Comparison of ENCODE assay signal across 17 cellular contexts in genomic region chr7:76071316-76072242, GRCh38. TPM values are rescaled to one million over a fixed set of nuclear protein-coding genes. Genes with fewer than 3 reads are reported as not detected.
DNase-seq lines count a peak whose midpoint lies in the region; ATAC-seq and TF ChIP-seq lines count a peak whose summit lies in the region.
"Had no signal": no experiment of that assay in that cellular context is flagged by ENCODE, and none has a peak within 500 bp of the region (broad histone marks: within the 10 kb centered on the region; RNA-seq: fewer than 3 reads in every experiment).

No MANE protein-coding gene starts in this region.

- H3K36me3 ChIP-seq in iPS-15b (ENCODE audit: control insufficient read depth, insufficient read depth, low read length) (peaks cover 7% of the 10 kb centered on the region), neuronal stem cell (replicated peaks in 1 of 2; ENCODE audit: control insufficient read depth in 2 of 2, insufficient read depth in 2 of 2, low read length in 2 of 2) (peaks cover 4 to 11% of the 10 kb centered on the region in 2 donors)

- no peaks in the 10 kb centered on the region for H3K27me3 ChIP-seq in iPS-15b (ENCODE audit: control insufficient read depth, insufficient read depth, low read length)
- no peaks in the 10 kb centered on the region for H3K27me3 ChIP-seq in neuronal stem cell (ENCODE audit: control insufficient read depth in 3 of 3, insufficient read depth in 3 of 3, low read depth in 1 of 3, low read length in 3 of 3)
- H3K27me3 ChIP-seq: foreskin keratinocyte had no signal

- DNase-seq in AG10803 (ENCODE audit: low read depth) (peak; percentile 56), amniotic epithelial cell (ENCODE audit: low read depth) (peak; percentile 82), neuronal stem cell (ENCODE audit: low spot score) (no peak), NCI-H187 (lab: John Stamatoyannopoulos, UW) (no peak), coronary artery (ENCODE audit: low spot score) (no peak)
- DNase-seq in activated CD4-positive, alpha-beta T cell treated with anti-CD3 and anti-CD28 coated beads, Interleukin-2, amount 50 U/mL, for 1 hour, result no peak
- DNase-seq: activated CD8-positive, alpha-beta T cell treated with anti-CD3 and anti-CD28 coated beads for 36 hours; anterior cingulate cortex; foreskin keratinocyte; immature natural killer cell; NCI-H1694; stimulated activated naive CD8-positive, alpha-beta T cell treated with anti-CD3 and anti-CD28 coated beads, Interleukin-15, amount 100 ng/mL, for 72 hours had no signal

- H3K4ac ChIP-seq in neuronal stem cell (ENCODE audit: low read length), result peak overlapping the region; percentile 84

- peaks cover 4% of the 10 kb centered on the region for H3K79me1 ChIP-seq in neuronal stem cell (ENCODE audit: low read depth, low read length)

- H3K9ac ChIP-seq in iPS-15b (ENCODE audit: low read depth, low read length), result peak overlapping the region; percentile 8
- no peak overlapping the region for H3K9ac ChIP-seq in neuronal stem cell (ENCODE audit: low read depth, low read length, poor library complexity)

- TF ChIP-seq CTCF in AG10803 (conservative IDR thresholded peaks at IDR 0.05; ENCODE audit: low read length) (no peak), coronary artery (IDR thresholded peaks at IDR 0.05) (no peak)

- H3K27ac ChIP-seq in neuronal stem cell (replicated peaks; ENCODE audit: low read length) (no peak overlapping the region), coronary artery (peak overlapping the region in 1 of 2 donors; percentile 11)
- H3K27ac ChIP-seq: foreskin keratinocyte had no signal

- H3K4me1 ChIP-seq in iPS-15b (ENCODE audit: control insufficient read depth, insufficient read depth, low read length) (no peaks in the 10 kb centered on the region), neuronal stem cell (ENCODE audit: control insufficient read depth in 2 of 2, insufficient read depth in 1 of 2, low read depth in 1 of 2, low read length in 2 of 2) (no peaks in the 10 kb centered on the region)
- H3K4me1 ChIP-seq: foreskin keratinocyte had no signal

- H3K23ac ChIP-seq in neuronal stem cell (ENCODE audit: low read depth, low read length, poor library complexity), result peak overlapping the region; percentile 65

- no peak overlapping the region for H3K4me2 ChIP-seq in neuronal stem cell (ENCODE audit: insufficient read depth, low read length, poor library complexity, severe bottlenecking)

- no peak for ATAC-seq in HG02885 (IDR thresholded peaks at IDR 0.05; ENCODE audit: poor library complexity, unreplicated experiment)
- ATAC-seq: activated CD8-positive, alpha-beta T cell treated with anti-CD3 and anti-CD28 coated beads for 36 hours; activated T-helper 17 cell treated with anti-CD3 and anti-CD28 coated beads, Interleukin-2, amount 50 U/mL, for 72 hours; foreskin keratinocyte; natural killer cell treated with Interleukin-12 subunit alpha and Interleukin-12 subunit beta and Interleukin-15 and Interleukin-18, amount 100 ng/mL, for 72 hours; stimulated activated naive CD8-positive, alpha-beta T cell treated with anti-CD3 and anti-CD28 coated beads, Interleukin-15, amount 100 ng/mL, for 72 hours had no signal

- H2AFZ ChIP-seq in neuronal stem cell (ENCODE audit: low read length), result peak overlapping the region; percentile 89

- peak overlapping the region; percentile 96 for H2AK5ac ChIP-seq in neuronal stem cell (ENCODE audit: low read depth, low read length)

- H3K14ac ChIP-seq in neuronal stem cell (ENCODE audit: low read length), result peak overlapping the region; percentile 71

- H4K8ac ChIP-seq in neuronal stem cell (ENCODE audit: low read depth, low read length), result peak overlapping the region; percentile 43

- H3K18ac ChIP-seq in neuronal stem cell (ENCODE audit: low read length), result peak overlapping the region; percentile 93

- WGBS in neuronal stem cell (ENCODE audit: extremely low coverage in 2 of 2, insufficient read length in 2 of 2, insufficient replicate concordance in 1 of 2), 2 donors, result no CpG with 5 or more reads among the region's 47 CpGs

- H3K4me3 ChIP-seq in AG10803 (ENCODE audit: low read length), result no peak overlapping the region
- no peak overlapping the region for H3K4me3 ChIP-seq in iPS-15b (ENCODE audit: low read depth, low read length)
- no peak overlapping the region for H3K4me3 ChIP-seq in neuronal stem cell (ENCODE audit: low read length in 2 of 2)
- no peak overlapping the region for H3K4me3 ChIP-seq in coronary artery
- H3K4me3 ChIP-seq: skin epidermis had no signal

- H2BK5ac ChIP-seq in neuronal stem cell (ENCODE audit: low read length), result peak overlapping the region; percentile 82

- no peak overlapping the region for H4K91ac ChIP-seq in neuronal stem cell (ENCODE audit: low read depth, low read length, poor library complexity)

- peak overlapping the region; percentile 41 for H2BK12ac ChIP-seq in neuronal stem cell (ENCODE audit: low read length)

- H3K9me3 ChIP-seq in iPS-15b (ENCODE audit: control insufficient read depth, insufficient read depth, low read length) (no peaks in the 10 kb centered on the region), neuronal stem cell (replicated peaks in 1 of 2; ENCODE audit: control insufficient read depth in 2 of 2, insufficient read depth in 1 of 2, low read depth in 1 of 2, low read length in 2 of 2) (no peaks in the 10 kb centered on the region)

- peak overlapping the region; percentile 72 for H2BK120ac ChIP-seq in neuronal stem cell (ENCODE audit: low read depth, low read length)

- H2BK15ac ChIP-seq in neuronal stem cell (ENCODE audit: low read length), result peak overlapping the region; percentile 89

RNA-seq across cellular contexts. Expression of gene MDH2, which starts 23.7 kb away (rescaled TPM):
- 189 TPM for polyA plus RNA-seq in neuronal stem cell (2013, experiment 1 of 2)
- polyA plus RNA-seq in neuronal stem cell (2013, experiment 2 of 2), result 179 TPM

RNA-seq across cellular contexts. Expression of gene STYXL1, which starts 23.8 kb away (rescaled TPM):
- polyA plus RNA-seq in neuronal stem cell (2013, experiment 1 of 2), result 39.7 TPM
- polyA plus RNA-seq in neuronal stem cell (2013, experiment 2 of 2), result 37.4 TPM

Comparison
In these comparisons a context has a peak if more than half of its experiments do, and no peak if none do; other contexts are left out.
1. DNase-seq: peak in AG10803 (single experiment) and amniotic epithelial cell (single experiment); none in neuronal stem cell (single experiment), NCI-H187 (0 of 2), coronary artery (single experiment) and activated CD4-positive, alpha-beta T cell treated with anti-CD3 and anti-CD28 coated beads, Interleukin-2, amount 50 U/mL, for 1 hour (single experiment).